In the genomic region with DNA sequence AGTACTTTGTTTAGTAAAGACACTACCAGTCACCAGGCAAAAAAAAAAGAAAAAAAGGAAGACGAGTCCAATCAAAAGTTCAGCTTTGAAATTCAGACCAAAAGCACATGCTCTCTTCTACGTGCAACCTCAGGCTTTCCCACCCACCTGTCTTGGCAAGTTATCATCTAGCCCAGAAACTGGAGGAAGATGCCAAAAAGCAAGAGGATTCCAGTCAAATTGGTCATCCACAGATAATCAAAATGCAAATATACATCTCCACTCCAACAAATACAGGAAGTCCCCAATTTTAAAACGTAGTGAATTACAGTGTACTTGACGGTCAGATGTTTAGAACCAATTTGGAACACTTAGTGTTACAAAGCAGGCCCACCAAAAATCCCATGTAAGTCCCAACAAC, we compare ENCODE assay signal across 17 cellular contexts.
DNase-seq lines count a peak whose midpoint lies in the region; ATAC-seq, FAIRE-seq and TF ChIP-seq lines count a peak whose summit lies in the region.
"Had no signal": no experiment of that assay in that cellular context is flagged by ENCODE, and none has a peak within 500 bp of the region (broad histone marks: within the 10 kb centered on the region; RNA-seq: fewer than 3 reads in every experiment).

No MANE protein-coding gene starts in this region.

- no peaks in the 10 kb centered on the region for H3K27me3 Mint-ChIP-seq in astrocyte (ENCODE audit: low read depth, unreplicated experiment)

- H3K27ac Mint-ChIP-seq in astrocyte (ENCODE audit: unreplicated experiment) = no peak overlapping the region
- H3K27ac Mint-ChIP-seq: CD8-positive, alpha-beta memory T cell had no signal

- CTCF ChIA-PET in A673 (lab: Charles Lee) = no interaction called here

- POLR2A ChIA-PET in A673 (lab: Charles Lee; ENCODE audit: low non-redundant PET) = no interaction called here

- DNase-seq in A673 (ENCODE audit: low spot score) (peak; percentile 72), Daoy (ENCODE audit: low read depth) (peak; percentile 40), astrocyte (ENCODE audit: low read depth) (peak; percentile 78), iris pigment epithelial cell (ENCODE audit: low read depth) (peak; percentile 38)
- DNase-seq in stimulated activated naive CD4-positive, alpha-beta T cell treated with Interleukin-2 at 50 U/mL for 16 hours (lab: John Stamatoyannopoulos, UW) = no peak
- DNase-seq: CD8-positive, alpha-beta memory T cell; DMS 273 treated with DMSO at 0.1 percent for 48 hours; H9; Kasumi-1; NCI-H1694; NCI-H2171; NCI-H510A; RPMI8226; SJCRH30 had no signal

- no peak overlapping the region for H3K4me3 Mint-ChIP-seq in astrocyte (ENCODE audit: unreplicated experiment)
- H3K4me3 Mint-ChIP-seq: CD8-positive, alpha-beta memory T cell; H9 had no signal

- H3K4me2 ChIP-seq in astrocyte (ENCODE audit: low read length) = no peak overlapping the region
- H3K4me2 ChIP-seq: BLaER1 had no signal

- H2AFZ ChIP-seq in astrocyte (ENCODE audit: low read depth, low read length) = no peak overlapping the region

- H3K9me3 Mint-ChIP-seq in astrocyte (ENCODE audit: unreplicated experiment) = no peaks in the 10 kb centered on the region
- H3K9me3 Mint-ChIP-seq: CD8-positive, alpha-beta memory T cell; H9 had no signal

- no peaks in the 10 kb centered on the region for H3K36me3 Mint-ChIP-seq in astrocyte (ENCODE audit: low read depth, unreplicated experiment)
- H3K36me3 Mint-ChIP-seq: CD8-positive, alpha-beta memory T cell had no signal

- no peaks in the 10 kb centered on the region for H3K79me2 ChIP-seq in astrocyte (ENCODE audit: insufficient read depth, low read length)

- H3K9ac ChIP-seq in astrocyte (ENCODE audit: low read length) = no peak overlapping the region
- H3K9ac ChIP-seq: BLaER1 had no signal

- H3K4me1 ChIP-seq in A673 (ENCODE audit: insufficient read depth, low read length, poor library complexity, severe bottlenecking) (peaks cover 30% of the 10 kb centered on the region), astrocyte (ENCODE audit: insufficient read depth, low read length) (peaks cover 18% of the 10 kb centered on the region)
- H3K4me1 ChIP-seq: BLaER1 had no signal

- BruUV-seq in A673 (replicated peaks; lab: Mats Ljungman, UMichigan) = no TSS peak

- H3K27ac ChIP-seq in A673 (ENCODE audit: low read depth, low read length, poor library complexity, severe bottlenecking) (no peak overlapping the region), astrocyte (ENCODE audit: low read depth, low read length) (no peak overlapping the region)
- H3K27ac ChIP-seq: BLaER1, SJCRH30 had no signal

- H3K4me1 Mint-ChIP-seq in astrocyte (ENCODE audit: low read depth, unreplicated experiment) = peaks cover 27% of the 10 kb centered on the region
- H3K4me1 Mint-ChIP-seq: CD8-positive, alpha-beta memory T cell; H9 had no signal

- H3K9me3 ChIP-seq in A673 (ENCODE audit: low read depth, low read length, poor library complexity, severe bottlenecking) = no peaks in the 10 kb centered on the region
- no peaks in the 10 kb centered on the region for H3K9me3 ChIP-seq in astrocyte (ENCODE audit: insufficient read depth, low read depth, low read length)
- H3K9me3 ChIP-seq: BLaER1, SJCRH30 had no signal

- intact Hi-C loops in A673 (cut with micrococcal nuclease; ENCODE audit: unreplicated experiment) = no loop called here

- ATAC-seq in GM21825 (IDR thresholded peaks at IDR 0.05; ENCODE audit: unreplicated experiment) (no peak), GM21423 (IDR thresholded peaks at IDR 0.05; ENCODE audit: unreplicated experiment) (no peak)

- H3K4me3 ChIP-seq in A673 (ENCODE audit: low read depth, low read length, poor library complexity, severe bottlenecking) = no peak overlapping the region
- no peak overlapping the region for H3K4me3 ChIP-seq in astrocyte (ENCODE audit: insufficient read depth, low read depth, low read length)
- H3K4me3 ChIP-seq: BLaER1, SJCRH30 had no signal

- FAIRE-seq in astrocyte (lab: Jason Lieb, UNC) = no peak

- H3K36me3 ChIP-seq in A673 (ENCODE audit: insufficient read depth, low read length, poor library complexity, severe bottlenecking) (no peaks in the 10 kb centered on the region), astrocyte (ENCODE audit: insufficient read depth, low read length) (no peaks in the 10 kb centered on the region)
- H3K36me3 ChIP-seq: BLaER1, SJCRH30 had no signal

- no peaks in the 10 kb centered on the region for H3K27me3 ChIP-seq in A673 (replicated peaks; ENCODE audit: insufficient read depth, low read depth, low read length, poor library complexity)
- H3K27me3 ChIP-seq in astrocyte (ENCODE audit: insufficient read depth, low read length) = no peaks in the 10 kb centered on the region
- H3K27me3 ChIP-seq: BLaER1, SJCRH30 had no signal

- no peak for TF ChIP-seq CTCF in A673 (conservative IDR thresholded peaks at IDR 0.05; ENCODE audit: low read depth, low read length)
- TF ChIP-seq CTCF in astrocyte (IDR thresholded peaks at IDR 0.05; ENCODE audit: insufficient read depth, low read depth, low read length) = no peak

- H4K20me1 ChIP-seq in astrocyte (ENCODE audit: insufficient read depth, low read length) = no peaks in the 10 kb centered on the region
- H4K20me1 ChIP-seq: BLaER1 had no signal
